8 cellular contexts compared by ENCODE assay signal in genomic region chr20:59933849-59934585, GRCh38. TPM values are rescaled to one million over a fixed set of nuclear protein-coding genes. Genes with fewer than 3 reads are reported as not detected.
DNase-seq lines count a peak whose midpoint lies in the region; ATAC-seq and TF ChIP-seq lines count a peak whose summit lies in the region.

No MANE protein-coding gene starts in this region.

- H3K9ac ChIP-seq in endodermal cell (ENCODE audit: extremely low read depth, low read length, poor library complexity, severe bottlenecking) = no peak overlapping the region

- peak; percentile 49 for ATAC-seq in HG02973 (IDR thresholded peaks at IDR 0.05; ENCODE audit: unreplicated experiment)

- TF ChIP-seq CTCF in endodermal cell (conservative IDR thresholded peaks at IDR 0.05) = peak; percentile 99

- H3K9me3 ChIP-seq in endodermal cell (ENCODE audit: control insufficient read depth, low read length) (no peaks in the 10 kb centered on the region), mesodermal cell (ENCODE audit: control insufficient read depth, low read length) (no peaks in the 10 kb centered on the region)

- no peak overlapping the region for H3K27ac ChIP-seq in endodermal cell (ENCODE audit: low read depth, low read length)
- no peak overlapping the region for H3K27ac ChIP-seq in mesodermal cell (ENCODE audit: low read depth, low read length, severe bottlenecking)

- H3K36me3 Mint-ChIP-seq in endodermal cell (ENCODE audit: low read depth) = peaks cover 7% of the 10 kb centered on the region

- H3K4me3 Mint-ChIP-seq in endodermal cell = peak overlapping the region; percentile 46

- H3K27ac Mint-ChIP-seq in endodermal cell = no peak overlapping the region

- WGBS in endodermal cell (ENCODE audit: insufficient coverage in 1 of 2, insufficient read length in 1 of 2), 2 experiments = 11 to 13% methylated on average over 37 to 59 of the region's 59 CpGs
- 8 to 9% methylated on average over 36 to 57 of the region's 59 CpGs for WGBS in mesodermal cell (ENCODE audit: insufficient coverage in 2 of 2), 2 experiments

- no peaks in the 10 kb centered on the region for H3K4me1 ChIP-seq in endodermal cell (ENCODE audit: control insufficient read depth, insufficient read depth, low read length)
- peaks cover 11% of the 10 kb centered on the region for H3K4me1 ChIP-seq in mesodermal cell (ENCODE audit: control insufficient read depth, insufficient read depth, low read length, poor library complexity, severe bottlenecking)

- H3K4me3 ChIP-seq in endodermal cell (ENCODE audit: low read length) (peak overlapping the region; percentile 74), mesodermal cell (ENCODE audit: extremely low read depth, insufficient read depth, low read length, poor library complexity, severe bottlenecking) (peak overlapping the region; percentile 34)

- peaks cover 3% of the 10 kb centered on the region for H3K4me1 Mint-ChIP-seq in endodermal cell

- peaks cover 11% of the 10 kb centered on the region for H3K9me3 Mint-ChIP-seq in endodermal cell

- H3K36me3 ChIP-seq in endodermal cell (ENCODE audit: control insufficient read depth, insufficient read depth, low read length) (no peaks in the 10 kb centered on the region), mesodermal cell (ENCODE audit: control insufficient read depth, insufficient read depth, low read length) (no peaks in the 10 kb centered on the region)

- peaks cover 8% of the 10 kb centered on the region for H3K27me3 ChIP-seq in endodermal cell (ENCODE audit: control insufficient read depth, insufficient read depth, low read length, poor library complexity, severe bottlenecking)

- H3K27me3 Mint-ChIP-seq in endodermal cell (ENCODE audit: insufficient read depth) = peaks cover 43% of the 10 kb centered on the region

- peak; percentile 60 for DNase-seq in SIG-M5 treated with dmso at 0.1 percent for 504 hours (lab: John Stamatoyannopoulos, UW; ENCODE audit: unreplicated experiment)
- no peak for DNase-seq in SIG-M5 (lab: John Stamatoyannopoulos, UW)
- peak; percentile 65 for DNase-seq in NCI-H510A treated with DMSO at 0.1 percent for 48 hours (lab: John Stamatoyannopoulos, UW)
- peak; percentile 78 for DNase-seq in activated CD8-positive, alpha-beta memory T cell treated with anti-CD3 and anti-CD28 coated beads, Interleukin-2, amount 50 U/mL, for 4 hours
- peak; percentile 95 for DNase-seq in endodermal cell
- DNase-seq in stimulated activated CD8-positive, alpha-beta memory T cell treated with anti-CD3 and anti-CD28 coated beads, Interleukin-15, amount 100 ng/mL, for 1 hour (ENCODE audit: low read depth) = peak; percentile 54

RNA-seq across cellular contexts. Expression of gene SYCP2, which starts 0.6 kb away (rescaled TPM):
- 1 to 10 TPM; 1.2 to 1.4 TPM for total RNA-seq in endodermal cell
- 0.43 TPM for polyA plus RNA-seq in endodermal cell (2013, experiment 1 of 2)
- polyA plus RNA-seq in endodermal cell (2013, experiment 2 of 2) = 0.21 TPM
- 1.5 TPM for polyA plus RNA-seq in mesodermal cell (2013, experiment 1 of 2)
- 0.46 TPM for polyA plus RNA-seq in mesodermal cell (2013, experiment 2 of 2)

RNA-seq across cellular contexts. Expression of gene PPP1R3D, which starts 6.1 kb away (rescaled TPM):
- total RNA-seq in endodermal cell = 1 to 10 TPM; 3.9 to 6.1 TPM
- polyA plus RNA-seq in endodermal cell (2013, experiment 1 of 2) = 3.2 TPM
- polyA plus RNA-seq in endodermal cell (2013, experiment 2 of 2) = 3.3 TPM
- polyA plus RNA-seq in mesodermal cell (2013, experiment 1 of 2) = 4.2 TPM
- polyA plus RNA-seq in mesodermal cell (2013, experiment 2 of 2) = 3.8 TPM

RNA-seq across cellular contexts. Expression of gene FAM217B, which starts 6.2 kb away (rescaled TPM):
- total RNA-seq in endodermal cell = 10 to 100 TPM; 24.4 to 25.1 TPM
- 21.6 TPM for polyA plus RNA-seq in endodermal cell (2013, experiment 1 of 2)
- polyA plus RNA-seq in endodermal cell (2013, experiment 2 of 2) = 21.7 TPM
- 13.1 TPM for polyA plus RNA-seq in mesodermal cell (2013, experiment 1 of 2)
- 11.7 TPM for polyA plus RNA-seq in mesodermal cell (2013, experiment 2 of 2)

RNA-seq across cellular contexts. Expression of gene CDH26, which starts 24.2 kb away (rescaled TPM):
- total RNA-seq in endodermal cell = 1 to 10 TPM in 1 of 2 donors, under 1 TPM in 1; 0.97 to 2.0 TPM
- polyA plus RNA-seq in endodermal cell (2013, experiment 1 of 2) = 0.32 TPM
- polyA plus RNA-seq in endodermal cell (2013, experiment 2 of 2) = 0.37 TPM
- 0.29 TPM for polyA plus RNA-seq in mesodermal cell (2013, experiment 1 of 2)
- polyA plus RNA-seq in mesodermal cell (2013, experiment 2 of 2) = 0.35 TPM
